ENCODE assay signal across 8 cellular contexts in genomic region chr12:14952295-14952995, GRCh38. TPM values are rescaled to one million over a fixed set of nuclear protein-coding genes. Genes with fewer than 3 reads are reported as not detected.
DNase-seq lines count a peak whose midpoint lies in the region; FAIRE-seq and TF ChIP-seq lines count a peak whose summit lies in the region.

No MANE protein-coding gene starts in this region.

- H3K9me3 ChIP-seq in subcutaneous abdominal adipose tissue (ENCODE audit: control insufficient read depth in 5 of 5, low read length in 5 of 5), result no peaks in the 10 kb centered on the region

- H3K36me3 Mint-ChIP-seq in HFFc6 (ENCODE audit: low read depth), result no peaks in the 10 kb centered on the region

- H3K4me1 Mint-ChIP-seq in HFFc6 (ENCODE audit: low read depth), result peaks cover 56% of the 10 kb centered on the region

- peak overlapping the region in 1 of 5 donors; percentile 4 for H3K9ac ChIP-seq in subcutaneous abdominal adipose tissue (ENCODE audit: low read length in 5 of 5)

- H3K4me3 Mint-ChIP-seq in HFFc6, result peak overlapping the region; percentile 6

- peak overlapping the region; percentile 65 for H3K27ac Mint-ChIP-seq in HFFc6

- no peak overlapping the region for H3K4me3 ChIP-seq in subcutaneous abdominal adipose tissue (ENCODE audit: low read depth in 1 of 5, low read length in 5 of 5)

- H3K27ac ChIP-seq in angular gyrus (ENCODE audit: low read depth, low read length) (peak overlapping the region; percentile 69), subcutaneous abdominal adipose tissue (ENCODE audit: low read depth, low read length) (peak overlapping the region; percentile 33)

- peaks cover 5% of the 10 kb centered on the region for H3K27me3 Mint-ChIP-seq in HFFc6 (ENCODE audit: insufficient read depth)

- FAIRE-seq in D721Med (lab: Jason Lieb, UNC), result no peak

- H3K27me3 ChIP-seq in subcutaneous abdominal adipose tissue (ENCODE audit: control insufficient read depth in 5 of 5, insufficient read depth in 4 of 5, low read length in 5 of 5), result no peaks in the 10 kb centered on the region

- H3K9me3 Mint-ChIP-seq in HFFc6, result no peaks in the 10 kb centered on the region

- TF ChIP-seq CTCF in HFFc6 (IDR thresholded peaks at IDR 0.05) (no peak), D721Med (IDR thresholded peaks at IDR 0.05; ENCODE audit: insufficient read depth, missing control alignments) (no peak)

- DNase-seq in activated effector memory CD4-positive, alpha-beta T cell treated with anti-CD3 and anti-CD28 coated beads, Interleukin-2, amount 50 U/mL, for 16 hours, result peak; percentile 77
- DNase-seq in activated effector memory CD4-positive, alpha-beta T cell treated with Interleukin-2 at 50 U/mL for 16 hours, result no peak
- DNase-seq in HFFc6 (peak; percentile 92), NAMALWA (ENCODE audit: low spot score) (peak; percentile 71), islet precursor cell (peak; percentile 75), D721Med (ENCODE audit: insufficient read length, low spot score) (no peak)

- H3K4me1 ChIP-seq in subcutaneous abdominal adipose tissue (ENCODE audit: control insufficient read depth in 5 of 5, insufficient read depth in 5 of 5, low read length in 5 of 5), result peaks cover 5 to 71% (median 31%) of the 10 kb centered on the region in 5 donors

- peaks cover 0 to 22% (median 12%) of the 10 kb centered on the region in 5 donors for H3K36me3 ChIP-seq in subcutaneous abdominal adipose tissue (ENCODE audit: control insufficient read depth in 5 of 5, insufficient read depth in 5 of 5, low read length in 5 of 5)

RNA-seq across cellular contexts. Expression of gene ARHGDIB, which starts 9.0 kb away (rescaled TPM):
- total RNA-seq in HFFc6 (2021; fragmentation: NEBNext Ultra II Directional; extraction: Animal tissue kit (Norgen Biotek cat#: 25700)), result 1 to 10 TPM in 4 of 6 experiments, under 1 TPM in 2; 0.76 to 4.8 (median 3.0) TPM

RNA-seq across cellular contexts. Expression of gene ERP27, which starts 14.1 kb away (rescaled TPM):
- not detected for total RNA-seq in HFFc6 (2021; fragmentation: NEBNext Ultra II Directional; extraction: Animal tissue kit (Norgen Biotek cat#: 25700))

RNA-seq across cellular contexts. Expression of gene PDE6H, which starts 20.4 kb away (rescaled TPM):
- total RNA-seq in HFFc6 (2021; fragmentation: NEBNext Ultra II Directional; extraction: Animal tissue kit (Norgen Biotek cat#: 25700)), result not detected

Comparison
In these comparisons a context has a peak if more than half of its experiments do, and no peak if none do; other contexts are left out.
1. DNase-seq: peak in activated effector memory CD4-positive, alpha-beta T cell treated with anti-CD3 and anti-CD28 coated beads, Interleukin-2, amount 50 U/mL, for 16 hours (single experiment), HFFc6 (single experiment), NAMALWA (single experiment) and islet precursor cell (single experiment); none in activated effector memory CD4-positive, alpha-beta T cell treated with Interleukin-2 at 50 U/mL for 16 hours (single experiment) and D721Med (single experiment).